13 cellular contexts compared by ENCODE assay signal in the genomic region with DNA sequence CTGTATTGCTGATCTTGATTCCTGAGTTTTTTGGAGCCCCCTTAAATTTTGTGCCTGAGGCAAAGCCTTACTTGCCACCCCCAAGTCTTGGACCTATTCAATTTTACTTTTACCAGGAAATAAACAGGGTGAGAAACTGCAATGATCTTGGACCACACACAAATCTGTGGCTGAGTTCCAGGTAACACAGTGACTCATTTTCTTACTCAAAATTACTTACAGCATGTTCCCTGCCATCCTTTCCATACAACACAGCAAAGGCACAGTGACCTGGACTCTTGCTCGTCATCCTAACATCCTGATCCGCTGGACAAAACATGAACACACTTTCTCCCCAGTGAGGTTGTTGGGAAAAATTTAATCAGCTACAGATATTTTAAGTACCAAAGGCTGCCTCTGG.
DNase-seq lines count a peak whose midpoint lies in the region; ATAC-seq and TF ChIP-seq lines count a peak whose summit lies in the region.
"Had no signal": no experiment of that assay in that cellular context is flagged by ENCODE, and none has a peak within 500 bp of the region (broad histone marks: within the 10 kb centered on the region; RNA-seq: fewer than 3 reads in every experiment).

No MANE protein-coding gene starts in this region.

- DNase-seq in AG08396 (ENCODE audit: low spot score) (peak; percentile 35), HT1080 (ENCODE audit: low read depth) (peak; percentile 80), astrocyte of the spinal cord (ENCODE audit: low read depth, low spot score) (peak; percentile 72), foreskin keratinocyte (peak in 1 of 2 donors; percentile 44), GOT3 (lab: John Stamatoyannopoulos, UW) (no peak), ureter (ENCODE audit: low spot score) (no peak)
- DNase-seq: activated CD4-positive, alpha-beta T cell treated with anti-CD3 and anti-CD28 coated beads for 1 hour; activated T-cell treated with anti-CD3 and anti-CD28 coated beads for 4 hours; BE2C; NCI-H1417 treated with DMSO at 0.1 percent for 48 hours had no signal

- in situ Hi-C loops in astrocyte of the spinal cord (cut with HindIII; ENCODE audit: low sequenced_read_pairs), result no loop called here

- peaks cover 8% of the 10 kb centered on the region for H3K4me1 ChIP-seq in foreskin keratinocyte
- H3K4me1 ChIP-seq: BE2C had no signal

- no peaks in the 10 kb centered on the region for H3K27me3 ChIP-seq in foreskin keratinocyte
- H3K27me3 ChIP-seq: BE2C had no signal

- H3K4me3 ChIP-seq in astrocyte of the spinal cord (ENCODE audit: low read depth, low read length), result no peak overlapping the region
- H3K4me3 ChIP-seq: K562 had no signal

- H3K27ac ChIP-seq in foreskin keratinocyte, result no peak overlapping the region

- peak; percentile 63 for ATAC-seq in foreskin keratinocyte
- no peak for ATAC-seq in GM21447 (IDR thresholded peaks at IDR 0.05; ENCODE audit: unreplicated experiment)
- ATAC-seq in HG03139 (IDR thresholded peaks at IDR 0.05; ENCODE audit: unreplicated experiment), result no peak
- ATAC-seq: K562 had no signal

- TF ChIP-seq CTCF in astrocyte of the spinal cord (IDR thresholded peaks at IDR 0.05; ENCODE audit: low read depth, low read length), result no peak
- no peak for TF ChIP-seq CTCF in foreskin keratinocyte (conservative IDR thresholded peaks at IDR 0.05)

Comparison
In these comparisons a context has a peak if more than half of its experiments do, and no peak if none do; other contexts are left out.
1. DNase-seq: peak in AG08396 (single experiment), HT1080 (single experiment) and astrocyte of the spinal cord (single experiment); none in GOT3 (single experiment) and ureter (single experiment).